In genomic region chr14:23380197-23381016, GRCh38 we compare ENCODE assay signal across 14 cellular contexts. TPM values are rescaled to one million over a fixed set of nuclear protein-coding genes. Genes with fewer than 3 reads are reported as not detected.
A peak's percentile ranks its signal among the peaks of the same experiment; 100 is the strongest.
DNase-seq lines count a peak whose midpoint lies in the region; ATAC-seq and TF ChIP-seq lines count a peak whose summit lies in the region.
"Had no signal": no experiment of that assay in that cellular context is flagged by ENCODE, and none has a peak within 500 bp of the region (broad histone marks: within the 10 kb centered on the region; RNA-seq: fewer than 3 reads in every experiment).

No MANE protein-coding gene starts in this region.

- H3K27me3 ChIP-seq in tibial artery (peaks cover 0 to 23% of the 10 kb centered on the region in 2 donors), ovary (no peaks in the 10 kb centered on the region)

- CTCF ChIA-PET in activated naive CD4-positive, alpha-beta T cell treated with anti-CD3 and anti-CD28 coated beads, Interleukin-2, amount 10 ng/mL, durations not matched to agents 7 days and 5 days (lab: Charles Lee): interaction anchor here (0.6 to 3.9 kb wide), 27 partner anchors 9 to 312 kb away, joined by 3 to 33 read pairs (median 5); partner anchors contain the start of genes AP1G2, HOMEZ and PABPN1
- CTCF ChIA-PET in activated naive CD4-positive, alpha-beta T cell treated with anti-CD3 and anti-CD28 coated beads for 36 hours (lab: Charles Lee): interaction anchor here (0.6 to 4.8 kb wide), 38 partner anchors 10 to 303 kb away, joined by 3 to 76 read pairs (median 3); partner anchors contain the start of genes HOMEZ and PABPN1

- WGBS in ovary, 3 donors: 37 to 54% (median 47%) methylated on average over 16 of the region's 16 CpGs

- no peak overlapping the region for H3K4me3 Mint-ChIP-seq in activated naive CD4-positive, alpha-beta T cell treated with anti-CD3 and anti-CD28 coated beads, Interleukin-2, amount 10 ng/mL, durations not matched to agents 7 days and 5 days
- H3K4me3 Mint-ChIP-seq in activated naive CD4-positive, alpha-beta T cell treated with anti-CD3 and anti-CD28 coated beads for 36 hours: no peak overlapping the region
- no peak overlapping the region for H3K4me3 Mint-ChIP-seq in activated T-helper 17 cell treated with anti-CD3 and anti-CD28 coated beads, Interleukin-2, amount 50 U/mL, for 72 hours
- H3K4me3 Mint-ChIP-seq: GM23338; nephron progenitor cell; stimulated activated effector memory CD8-positive, alpha-beta T cell treated with anti-CD3 and anti-CD28 coated beads, Interleukin-12 subunit alpha, Interleukin-12 subunit beta, amount 100 ng/mL, for 72 hours; WTC11 had no signal

- H3K4me3 ChIP-seq in tibial artery (no peak overlapping the region), ovary (no peak overlapping the region)
- H3K4me3 ChIP-seq: GM23338 had no signal

- no peak for TF ChIP-seq CTCF in tibial artery (IDR thresholded peaks at IDR 0.05)
- TF ChIP-seq CTCF in ovary (IDR thresholded peaks at IDR 0.05): no peak

- H3K27ac ChIP-seq in tibial artery (no peak overlapping the region), ovary (no peak overlapping the region)

- H3K27ac Mint-ChIP-seq in activated naive CD4-positive, alpha-beta T cell treated with anti-CD3 and anti-CD28 coated beads, Interleukin-2, amount 10 ng/mL, durations not matched to agents 7 days and 5 days: peak overlapping the region; percentile 64
- no peak overlapping the region for H3K27ac Mint-ChIP-seq in activated naive CD4-positive, alpha-beta T cell treated with anti-CD3 and anti-CD28 coated beads for 36 hours
- no peak overlapping the region for H3K27ac Mint-ChIP-seq in activated T-helper 17 cell treated with anti-CD3 and anti-CD28 coated beads, Interleukin-2, amount 50 U/mL, for 72 hours
- H3K27ac Mint-ChIP-seq: GM23338; nephron progenitor cell; stimulated activated effector memory CD8-positive, alpha-beta T cell treated with anti-CD3 and anti-CD28 coated beads, Interleukin-12 subunit alpha, Interleukin-12 subunit beta, amount 100 ng/mL, for 72 hours; WTC11 had no signal

- no peaks in the 10 kb centered on the region for H3K4me1 Mint-ChIP-seq in activated naive CD4-positive, alpha-beta T cell treated with anti-CD3 and anti-CD28 coated beads, Interleukin-2, amount 10 ng/mL, durations not matched to agents 7 days and 5 days
- H3K4me1 Mint-ChIP-seq in activated naive CD4-positive, alpha-beta T cell treated with anti-CD3 and anti-CD28 coated beads for 36 hours (ENCODE audit: low read depth): no peaks in the 10 kb centered on the region
- H3K4me1 Mint-ChIP-seq in activated T-helper 17 cell treated with anti-CD3 and anti-CD28 coated beads, Interleukin-2, amount 50 U/mL, for 72 hours: no peaks in the 10 kb centered on the region
- H3K4me1 Mint-ChIP-seq: stimulated activated effector memory CD8-positive, alpha-beta T cell treated with anti-CD3 and anti-CD28 coated beads, Interleukin-12 subunit alpha, Interleukin-12 subunit beta, amount 100 ng/mL, for 72 hours had no signal

- H3K9me3 ChIP-seq in tibial artery: no peaks in the 10 kb centered on the region
- no peaks in the 10 kb centered on the region for H3K9me3 ChIP-seq in ovary

- peaks cover 59% of the 10 kb centered on the region for H3K27me3 Mint-ChIP-seq in activated naive CD4-positive, alpha-beta T cell treated with anti-CD3 and anti-CD28 coated beads, Interleukin-2, amount 10 ng/mL, durations not matched to agents 7 days and 5 days
- no peaks in the 10 kb centered on the region for H3K27me3 Mint-ChIP-seq in activated naive CD4-positive, alpha-beta T cell treated with anti-CD3 and anti-CD28 coated beads for 36 hours (ENCODE audit: low read depth)
- H3K27me3 Mint-ChIP-seq in activated T-helper 17 cell treated with anti-CD3 and anti-CD28 coated beads, Interleukin-2, amount 50 U/mL, for 72 hours: peaks cover 13% of the 10 kb centered on the region

- no peak for TF ChIP-seq EP300 in ovary (IDR thresholded peaks at IDR 0.05)

- H3K36me3 ChIP-seq in tibial artery: no peaks in the 10 kb centered on the region
- H3K36me3 ChIP-seq in ovary: no peaks in the 10 kb centered on the region

- H3K4me1 ChIP-seq in tibial artery (peaks cover 0 to 6% (median 2%) of the 10 kb centered on the region in 4 donors), ovary (ENCODE audit: insufficient read depth) (no peaks in the 10 kb centered on the region)

- peak; percentile 15 for ATAC-seq in activated T-helper 17 cell treated with anti-CD3 and anti-CD28 coated beads, Interleukin-2, amount 50 U/mL, for 72 hours (replicated peaks)
- peak; percentile 13 for ATAC-seq in left ventricle myocardium superior

- intact Hi-C loops in activated naive CD4-positive, alpha-beta T cell treated with anti-CD3 and anti-CD28 coated beads for 36 hours (cut with micrococcal nuclease): loop anchor here (1.0 kb wide), 4 partner anchors 52 to 311 kb away; no protein-coding TSS in a partner anchor
- intact Hi-C loops in left ventricle myocardium superior (cut with micrococcal nuclease): no loop called here
- intact Hi-C loops in tibial artery (cut with DNase I; ENCODE audit: low total_unique reads): loop anchor here (2.0 kb wide), 1 partner anchor 54 kb away; no protein-coding TSS in a partner anchor
- intact Hi-C loops in ovary (cut with DNase I): loop anchor here in 2 of 4 donors (5.0 kb wide), 2 partner anchors 53 to 113 kb away; no protein-coding TSS in a partner anchor

- TF ChIP-seq POLR2A in ovary (IDR thresholded peaks at IDR 0.05): no peak

- no peaks in the 10 kb centered on the region for H3K9me3 Mint-ChIP-seq in activated naive CD4-positive, alpha-beta T cell treated with anti-CD3 and anti-CD28 coated beads, Interleukin-2, amount 10 ng/mL, durations not matched to agents 7 days and 5 days
- no peaks in the 10 kb centered on the region for H3K9me3 Mint-ChIP-seq in activated naive CD4-positive, alpha-beta T cell treated with anti-CD3 and anti-CD28 coated beads for 36 hours
- no peaks in the 10 kb centered on the region for H3K9me3 Mint-ChIP-seq in activated T-helper 17 cell treated with anti-CD3 and anti-CD28 coated beads, Interleukin-2, amount 50 U/mL, for 72 hours
- H3K9me3 Mint-ChIP-seq: GM23338; nephron progenitor cell; stimulated activated effector memory CD8-positive, alpha-beta T cell treated with anti-CD3 and anti-CD28 coated beads, Interleukin-12 subunit alpha, Interleukin-12 subunit beta, amount 100 ng/mL, for 72 hours; WTC11 had no signal

- no peak for DNase-seq in activated naive CD4-positive, alpha-beta T cell treated with anti-CD3 and anti-CD28 coated beads, Interleukin-2, amount 10 ng/mL, durations not matched to agents 7 days and 5 days
- DNase-seq in activated naive CD4-positive, alpha-beta T cell treated with anti-CD3 and anti-CD28 coated beads for 36 hours: no peak
- DNase-seq in left ventricle myocardium superior: no peak
- DNase-seq in putamen (ENCODE audit: low spot score): peak; percentile 23
- DNase-seq in tibial artery: no peak
- no peak for DNase-seq in ovary
- DNase-seq in AG08395 (ENCODE audit: low spot score): no peak

- no peaks in the 10 kb centered on the region for H3K36me3 Mint-ChIP-seq in activated naive CD4-positive, alpha-beta T cell treated with anti-CD3 and anti-CD28 coated beads, Interleukin-2, amount 10 ng/mL, durations not matched to agents 7 days and 5 days
- no peaks in the 10 kb centered on the region for H3K36me3 Mint-ChIP-seq in activated naive CD4-positive, alpha-beta T cell treated with anti-CD3 and anti-CD28 coated beads for 36 hours (ENCODE audit: low read depth)
- H3K36me3 Mint-ChIP-seq in activated T-helper 17 cell treated with anti-CD3 and anti-CD28 coated beads, Interleukin-2, amount 50 U/mL, for 72 hours (ENCODE audit: low read depth): no peaks in the 10 kb centered on the region
- H3K36me3 Mint-ChIP-seq: stimulated activated effector memory CD8-positive, alpha-beta T cell treated with anti-CD3 and anti-CD28 coated beads, Interleukin-12 subunit alpha, Interleukin-12 subunit beta, amount 100 ng/mL, for 72 hours; WTC11 had no signal

RNA-seq across cellular contexts. Expression of gene CMTM5, which starts 3.6 kb away (rescaled TPM):
- total RNA-seq in activated naive CD4-positive, alpha-beta T cell treated with anti-CD3 and anti-CD28 coated beads for 36 hours: not detected
- not detected for total RNA-seq in activated T-helper 17 cell treated with anti-CD3 and anti-CD28 coated beads, Interleukin-2, amount 50 U/mL, for 72 hours
- total RNA-seq in left ventricle myocardium superior: not detected
- under 1 TPM in 1 of 7 donors, not detected in 6; 0.48 TPM for total RNA-seq in ovary
- 1 to 10 TPM in 1 of 2 donors, under 1 TPM in 1; 0.16 to 1.1 TPM for polyA plus RNA-seq in ovary
- total RNA-seq: endothelial cell of umbilical vein had no signal
- polyA plus RNA-seq: endothelial cell of umbilical vein, GM23338 had no signal

RNA-seq across cellular contexts. Expression of gene IL25, which starts 7.8 kb away (rescaled TPM):
- not detected for total RNA-seq in activated naive CD4-positive, alpha-beta T cell treated with anti-CD3 and anti-CD28 coated beads for 36 hours
- not detected for total RNA-seq in activated T-helper 17 cell treated with anti-CD3 and anti-CD28 coated beads, Interleukin-2, amount 50 U/mL, for 72 hours
- total RNA-seq in left ventricle myocardium superior (not detected), ovary (not detected)
- polyA plus RNA-seq in ovary: not detected
- total RNA-seq: endothelial cell of umbilical vein, GM23338, lower leg skin had no signal
- polyA plus RNA-seq: endothelial cell of umbilical vein, GM23338 had no signal

RNA-seq across cellular contexts. Expression of gene EFS, which starts 15.4 kb away (rescaled TPM):
- total RNA-seq in activated naive CD4-positive, alpha-beta T cell treated with anti-CD3 and anti-CD28 coated beads for 36 hours: not detected
- total RNA-seq in activated T-helper 17 cell treated with anti-CD3 and anti-CD28 coated beads, Interleukin-2, amount 50 U/mL, for 72 hours: not detected
- total RNA-seq in left ventricle myocardium superior (3.3 TPM), ovary (10 to 100 TPM; 13.8 to 44.2 (median 34.6) TPM)
- 10 to 100 TPM; 10.8 to 22.2 TPM for polyA plus RNA-seq in ovary

RNA-seq across cellular contexts. Expression of gene MYH6, which starts 27.7 kb away (rescaled TPM):
- total RNA-seq in activated naive CD4-positive, alpha-beta T cell treated with anti-CD3 and anti-CD28 coated beads for 36 hours: not detected
- total RNA-seq in activated T-helper 17 cell treated with anti-CD3 and anti-CD28 coated beads, Interleukin-2, amount 50 U/mL, for 72 hours: under 1 TPM; 0.71 to 0.82 TPM
- total RNA-seq in left ventricle myocardium superior: 4,258 TPM
- total RNA-seq in ovary: 1 to 10 TPM in 1 of 7 donors, under 1 TPM in 3, not detected in 3; 0.07 to 1.1 (median 0.74) TPM
- polyA plus RNA-seq in ovary: under 1 TPM in 1 of 2 donors, not detected in 1; 0.31 TPM
- total RNA-seq: endothelial cell of umbilical vein had no signal
- polyA plus RNA-seq: endothelial cell of umbilical vein had no signal

RNA-seq across cellular contexts. Expression of gene SLC22A17, which starts 27.7 kb away (rescaled TPM):
- total RNA-seq in activated naive CD4-positive, alpha-beta T cell treated with anti-CD3 and anti-CD28 coated beads for 36 hours: 1 to 10 TPM; 3.5 to 4.8 TPM
- 1 to 10 TPM; 2.2 to 3.0 TPM for total RNA-seq in activated T-helper 17 cell treated with anti-CD3 and anti-CD28 coated beads, Interleukin-2, amount 50 U/mL, for 72 hours
- total RNA-seq in left ventricle myocardium superior (10.7 TPM), ovary (10 to 100 TPM; 25.0 to 48.0 (median 38.5) TPM)
- polyA plus RNA-seq in ovary: 10 to 100 TPM in 1 of 2 donors, 1 to 10 TPM in 1; 8.9 to 32.7 TPM
